27 cellular contexts compared by ENCODE assay signal in the genomic region with DNA sequence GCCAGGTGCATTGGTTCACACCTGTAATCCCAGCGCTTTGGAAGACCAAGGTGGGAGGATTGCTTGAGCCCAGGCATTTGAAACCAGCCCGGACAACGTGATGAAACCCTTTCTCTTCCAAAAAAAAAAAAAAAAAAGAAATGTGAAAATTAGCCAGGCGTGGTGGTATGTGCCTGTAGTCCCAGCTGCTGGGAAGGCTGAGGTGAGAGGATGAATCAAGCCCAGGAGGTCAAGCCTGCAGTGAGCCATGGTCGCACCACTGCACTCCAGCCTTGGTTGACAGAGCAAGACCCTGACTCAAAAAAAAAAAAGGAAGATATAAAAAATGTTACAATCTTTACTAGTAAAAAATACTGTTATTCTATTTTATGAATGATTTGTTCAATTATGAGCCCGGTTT. TPM values are rescaled to one million over a fixed set of nuclear protein-coding genes. Genes with fewer than 3 reads are reported as not detected.
"Had no signal": no experiment of that assay in that cellular context is flagged by ENCODE, and none has a peak within 500 bp of the region (broad histone marks: within the 10 kb centered on the region; RNA-seq: fewer than 3 reads in every experiment).

No MANE protein-coding gene starts in this region.

- H3K4me1 ChIP-seq: ascending aorta, foreskin keratinocyte, upper lobe of right lung had no signal

- H3K9me3 ChIP-seq: ascending aorta, esophagus muscularis mucosa, left ventricle myocardium inferior, mucosa of descending colon, stomach, tibial artery, upper lobe of right lung had no signal

- H3K36me3 ChIP-seq: ascending aorta, brain microvascular endothelial cell, left ventricle myocardium inferior, tibial artery, upper lobe of right lung had no signal

- H3K27ac Mint-ChIP-seq: activated CD4-positive, alpha-beta T cell treated with anti-CD3 and anti-CD28 coated beads for 36 hours; activated naive CD4-positive, alpha-beta T cell treated with anti-CD3 and anti-CD28 coated beads for 36 hours; activated naive CD8-positive, alpha-beta T cell treated with anti-CD3 and anti-CD28 coated beads, Interleukin-2, amount 10 ng/mL, durations not matched to agents 7 days and 5 days; activated T-helper 1 cell treated with anti-CD3 and anti-CD28 coated beads, Interleukin-12 subunit alpha, Interleukin-12 subunit beta, Interleukin-2, Interleukin-4 antibody, amounts not matched to agents 30 ng/mL and 10 ng/mL and 1 ng/mL, durations not matched to agents 14 hours and 24 hours and 36 hours; dendritic cell treated with granulocyte-macrophage colony-stimulating factor and Interleukin-4, amounts not matched to agents 40 ng/mL and 50 ng/mL, for 4 days; endodermal cell; natural killer cell treated with Interleukin-12 subunit alpha and Interleukin-12 subunit beta and Interleukin-15 and Interleukin-18, amount 100 ng/mL, for 72 hours; stimulated activated naive B cell treated with anti-CD40 and anti-IgM and Interleukin-4, amounts not matched to agents 10 μg/mL and 1 μg/mL and 100 μg/mL, for 72 hours had no signal

- H3K4me3 Mint-ChIP-seq: activated CD4-positive, alpha-beta T cell treated with anti-CD3 and anti-CD28 coated beads for 36 hours; activated naive CD4-positive, alpha-beta T cell treated with anti-CD3 and anti-CD28 coated beads for 36 hours; activated naive CD8-positive, alpha-beta T cell treated with anti-CD3 and anti-CD28 coated beads, Interleukin-2, amount 10 ng/mL, durations not matched to agents 7 days and 5 days; activated T-helper 1 cell treated with anti-CD3 and anti-CD28 coated beads, Interleukin-12 subunit alpha, Interleukin-12 subunit beta, Interleukin-2, Interleukin-4 antibody, amounts not matched to agents 30 ng/mL and 10 ng/mL and 1 ng/mL, durations not matched to agents 14 hours and 24 hours and 36 hours; dendritic cell treated with granulocyte-macrophage colony-stimulating factor and Interleukin-4, amounts not matched to agents 40 ng/mL and 50 ng/mL, for 4 days; endodermal cell; natural killer cell treated with Interleukin-12 subunit alpha and Interleukin-12 subunit beta and Interleukin-15 and Interleukin-18, amount 100 ng/mL, for 72 hours; stimulated activated naive B cell treated with anti-CD40 and anti-IgM and Interleukin-4, amounts not matched to agents 10 μg/mL and 1 μg/mL and 100 μg/mL, for 72 hours had no signal

- H3K27me3 Mint-ChIP-seq: activated CD4-positive, alpha-beta T cell treated with anti-CD3 and anti-CD28 coated beads for 36 hours; activated naive CD8-positive, alpha-beta T cell treated with anti-CD3 and anti-CD28 coated beads, Interleukin-2, amount 10 ng/mL, durations not matched to agents 7 days and 5 days; dendritic cell treated with granulocyte-macrophage colony-stimulating factor and Interleukin-4, amounts not matched to agents 40 ng/mL and 50 ng/mL, for 4 days had no signal

- DNase-seq: activated CD4-positive, alpha-beta T cell treated with anti-CD3 and anti-CD28 coated beads for 36 hours; activated CD4-positive, CD25-positive, alpha-beta regulatory T cell; activated effector memory CD4-positive, alpha-beta T cell treated with anti-CD3 and anti-CD28 coated beads, Interleukin-2, amount 50 U/mL, for 16 hours; activated naive CD4-positive, alpha-beta T cell treated with anti-CD3 and anti-CD28 coated beads for 36 hours; activated naive CD8-positive, alpha-beta T cell treated with anti-CD3 and anti-CD28 coated beads, Interleukin-2, amount 10 ng/mL, durations not matched to agents 7 days and 5 days; caudate nucleus; endodermal cell; kidney; left ventricle myocardium inferior; mucosa of descending colon; right cardiac atrium; stimulated activated CD4-positive, alpha-beta T cell treated with anti-CD3 and anti-CD28 coated beads, Interleukin-15, amount 100 ng/mL, for 24 hours; stimulated activated CD4-positive, alpha-beta T cell treated with anti-CD3 and anti-CD28 coated beads, Interleukin-2, amount 100 ng/mL, for 24 hours; stimulated activated naive B cell treated with anti-CD40 and anti-IgM and Interleukin-4, amounts not matched to agents 10 μg/mL and 1 μg/mL and 100 μg/mL, for 72 hours; stomach; T-helper 1 cell; tibial artery; upper lobe of right lung had no signal

- H3K9me3 Mint-ChIP-seq: activated naive CD4-positive, alpha-beta T cell treated with anti-CD3 and anti-CD28 coated beads for 36 hours; activated naive CD8-positive, alpha-beta T cell treated with anti-CD3 and anti-CD28 coated beads, Interleukin-2, amount 10 ng/mL, durations not matched to agents 7 days and 5 days; activated T-helper 1 cell treated with anti-CD3 and anti-CD28 coated beads, Interleukin-12 subunit alpha, Interleukin-12 subunit beta, Interleukin-2, Interleukin-4 antibody, amounts not matched to agents 30 ng/mL and 10 ng/mL and 1 ng/mL, durations not matched to agents 14 hours and 24 hours and 36 hours; dendritic cell treated with granulocyte-macrophage colony-stimulating factor and Interleukin-4, amounts not matched to agents 40 ng/mL and 50 ng/mL, for 4 days; natural killer cell treated with Interleukin-12 subunit alpha and Interleukin-12 subunit beta and Interleukin-15 and Interleukin-18, amount 100 ng/mL, for 72 hours; stimulated activated naive B cell treated with anti-CD40 and anti-IgM and Interleukin-4, amounts not matched to agents 10 μg/mL and 1 μg/mL and 100 μg/mL, for 72 hours had no signal

- H3K27me3 ChIP-seq: ascending aorta, brain microvascular endothelial cell, esophagus muscularis mucosa, foreskin keratinocyte, stomach, tibial artery, upper lobe of right lung had no signal

- H3K4me3 ChIP-seq: ascending aorta, esophagus muscularis mucosa, left ventricle myocardium inferior, lung, mucosa of descending colon, stomach, tibial artery, upper lobe of right lung had no signal

- ATAC-seq: activated CD4-positive, alpha-beta T cell treated with anti-CD3 and anti-CD28 coated beads for 36 hours; foreskin keratinocyte; mucosa of descending colon; natural killer cell treated with Interleukin-12 subunit alpha and Interleukin-12 subunit beta and Interleukin-15 and Interleukin-18, amount 100 ng/mL, for 72 hours; right cardiac atrium; stimulated activated naive B cell treated with anti-CD40 and anti-IgM and Interleukin-4, amounts not matched to agents 10 μg/mL and 1 μg/mL and 100 μg/mL, for 72 hours; upper lobe of right lung had no signal

RNA-seq across cellular contexts. Expression of a gene that starts 59.8 kb away (rescaled TPM):
- total RNA-seq: mesenteric fat pad had no signal
